In the genomic region with DNA sequence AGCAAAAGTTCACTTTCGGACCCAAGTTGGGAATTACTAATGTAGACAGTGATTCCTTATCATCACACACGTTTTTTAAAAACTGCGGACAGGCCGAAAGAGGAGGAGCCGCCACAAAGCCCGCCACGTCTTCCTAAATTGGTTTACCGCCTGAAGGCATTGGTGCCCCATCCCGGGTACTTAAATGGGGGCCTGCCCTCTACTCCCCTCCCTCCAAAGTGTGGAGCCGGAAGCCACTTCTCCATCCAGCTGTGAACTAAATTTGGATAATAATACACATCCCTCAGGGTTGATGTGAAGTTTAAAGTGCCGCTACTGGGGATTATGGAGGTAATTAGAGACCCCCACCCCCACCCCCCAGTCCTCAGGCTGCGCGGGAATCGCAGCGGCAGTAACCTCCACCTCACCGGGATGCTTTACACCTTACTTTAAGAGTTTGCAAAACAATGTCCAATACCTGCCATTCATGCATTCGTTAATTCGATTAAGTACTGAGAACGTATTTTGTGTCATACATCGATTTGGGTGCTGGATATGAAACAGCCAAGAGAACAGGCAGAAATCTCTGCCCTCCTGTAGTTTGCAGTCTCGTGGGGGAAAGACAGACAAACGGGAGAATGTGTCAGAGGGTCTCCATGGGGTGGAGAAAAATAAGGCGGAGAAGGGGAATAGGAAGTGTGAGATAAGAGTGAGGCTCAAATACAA, we compare ENCODE assay signal across 3 cellular contexts.
TF ChIP-seq lines count a peak whose summit lies in the region.

No MANE protein-coding gene starts in this region.

TF ChIP-seq in SK-N-SH, 30 proteins besides CTCF, POLR2A, EP300 and RAD21 (continued from another document):
- TF ChIP-seq, protein P1, sequence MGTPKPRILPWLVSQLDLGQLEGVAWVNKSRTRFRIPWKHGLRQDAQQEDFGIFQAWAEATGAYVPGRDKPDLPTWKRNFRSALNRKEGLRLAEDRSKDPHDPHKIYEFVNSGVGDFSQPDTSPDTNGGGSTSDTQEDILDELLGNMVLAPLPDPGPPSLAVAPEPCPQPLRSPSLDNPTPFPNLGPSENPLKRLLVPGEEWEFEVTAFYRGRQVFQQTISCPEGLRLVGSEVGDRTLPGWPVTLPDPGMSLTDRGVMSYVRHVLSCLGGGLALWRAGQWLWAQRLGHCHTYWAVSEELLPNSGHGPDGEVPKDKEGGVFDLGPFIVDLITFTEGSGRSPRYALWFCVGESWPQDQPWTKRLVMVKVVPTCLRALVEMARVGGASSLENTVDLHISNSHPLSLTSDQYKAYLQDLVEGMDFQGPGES (IDR thresholded peaks at IDR 0.05; ENCODE audit: low read depth, low read length), result no peak

TF ChIP-seq in SK-N-SH treated with all-trans-retinoic acid at 6 μM for 48 hours, 23 proteins besides CTCF, POLR2A, EP300 and RAD21 (continued from another document):
- TF ChIP-seq, protein P2, sequence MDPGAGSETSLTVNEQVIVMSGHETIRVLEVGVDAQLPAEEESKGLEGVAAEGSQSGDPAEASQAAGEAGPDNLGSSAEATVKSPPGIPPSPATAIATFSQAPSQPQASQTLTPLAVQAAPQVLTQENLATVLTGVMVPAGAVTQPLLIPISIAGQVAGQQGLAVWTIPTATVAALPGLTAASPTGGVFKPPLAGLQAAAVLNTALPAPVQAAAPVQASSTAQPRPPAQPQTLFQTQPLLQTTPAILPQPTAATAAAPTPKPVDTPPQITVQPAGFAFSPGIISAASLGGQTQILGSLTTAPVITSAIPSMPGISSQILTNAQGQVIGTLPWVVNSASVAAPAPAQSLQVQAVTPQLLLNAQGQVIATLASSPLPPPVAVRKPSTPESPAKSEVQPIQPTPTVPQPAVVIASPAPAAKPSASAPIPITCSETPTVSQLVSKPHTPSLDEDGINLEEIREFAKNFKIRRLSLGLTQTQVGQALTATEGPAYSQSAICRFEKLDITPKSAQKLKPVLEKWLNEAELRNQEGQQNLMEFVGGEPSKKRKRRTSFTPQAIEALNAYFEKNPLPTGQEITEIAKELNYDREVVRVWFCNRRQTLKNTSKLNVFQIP (CRISPR knock-in tag; IDR thresholded peaks at IDR 0.05; ENCODE audit: borderline replicate concordance, low read depth), result no peak
- TF ChIP-seq ZNF8 (CRISPR knock-in tag; IDR thresholded peaks at IDR 0.05), result no peak

TF ChIP-seq in WTC11, 78 proteins besides CTCF, POLR2A, EP300 and RAD21 (continued from another document):
- TF ChIP-seq, protein P3, sequence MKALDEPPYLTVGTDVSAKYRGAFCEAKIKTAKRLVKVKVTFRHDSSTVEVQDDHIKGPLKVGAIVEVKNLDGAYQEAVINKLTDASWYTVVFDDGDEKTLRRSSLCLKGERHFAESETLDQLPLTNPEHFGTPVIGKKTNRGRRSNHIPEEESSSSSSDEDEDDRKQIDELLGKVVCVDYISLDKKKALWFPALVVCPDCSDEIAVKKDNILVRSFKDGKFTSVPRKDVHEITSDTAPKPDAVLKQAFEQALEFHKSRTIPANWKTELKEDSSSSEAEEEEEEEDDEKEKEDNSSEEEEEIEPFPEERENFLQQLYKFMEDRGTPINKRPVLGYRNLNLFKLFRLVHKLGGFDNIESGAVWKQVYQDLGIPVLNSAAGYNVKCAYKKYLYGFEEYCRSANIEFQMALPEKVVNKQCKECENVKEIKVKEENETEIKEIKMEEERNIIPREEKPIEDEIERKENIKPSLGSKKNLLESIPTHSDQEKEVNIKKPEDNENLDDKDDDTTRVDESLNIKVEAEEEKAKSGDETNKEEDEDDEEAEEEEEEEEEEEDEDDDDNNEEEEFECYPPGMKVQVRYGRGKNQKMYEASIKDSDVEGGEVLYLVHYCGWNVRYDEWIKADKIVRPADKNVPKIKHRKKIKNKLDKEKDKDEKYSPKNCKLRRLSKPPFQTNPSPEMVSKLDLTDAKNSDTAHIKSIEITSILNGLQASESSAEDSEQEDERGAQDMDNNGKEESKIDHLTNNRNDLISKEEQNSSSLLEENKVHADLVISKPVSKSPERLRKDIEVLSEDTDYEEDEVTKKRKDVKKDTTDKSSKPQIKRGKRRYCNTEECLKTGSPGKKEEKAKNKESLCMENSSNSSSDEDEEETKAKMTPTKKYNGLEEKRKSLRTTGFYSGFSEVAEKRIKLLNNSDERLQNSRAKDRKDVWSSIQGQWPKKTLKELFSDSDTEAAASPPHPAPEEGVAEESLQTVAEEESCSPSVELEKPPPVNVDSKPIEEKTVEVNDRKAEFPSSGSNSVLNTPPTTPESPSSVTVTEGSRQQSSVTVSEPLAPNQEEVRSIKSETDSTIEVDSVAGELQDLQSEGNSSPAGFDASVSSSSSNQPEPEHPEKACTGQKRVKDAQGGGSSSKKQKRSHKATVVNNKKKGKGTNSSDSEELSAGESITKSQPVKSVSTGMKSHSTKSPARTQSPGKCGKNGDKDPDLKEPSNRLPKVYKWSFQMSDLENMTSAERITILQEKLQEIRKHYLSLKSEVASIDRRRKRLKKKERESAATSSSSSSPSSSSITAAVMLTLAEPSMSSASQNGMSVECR (CRISPR knock-in tag; IDR thresholded peaks at IDR 0.05; ENCODE audit: borderline replicate concordance), result no peak
- no peak for TF ChIP-seq CREB1 (CRISPR knock-in tag; IDR thresholded peaks at IDR 0.05)
- TF ChIP-seq ETV6 (CRISPR knock-in tag; IDR thresholded peaks at IDR 0.05), result peak; percentile 64; the same call in 1 of the 2 replicates
- TF ChIP-seq, protein P4, sequence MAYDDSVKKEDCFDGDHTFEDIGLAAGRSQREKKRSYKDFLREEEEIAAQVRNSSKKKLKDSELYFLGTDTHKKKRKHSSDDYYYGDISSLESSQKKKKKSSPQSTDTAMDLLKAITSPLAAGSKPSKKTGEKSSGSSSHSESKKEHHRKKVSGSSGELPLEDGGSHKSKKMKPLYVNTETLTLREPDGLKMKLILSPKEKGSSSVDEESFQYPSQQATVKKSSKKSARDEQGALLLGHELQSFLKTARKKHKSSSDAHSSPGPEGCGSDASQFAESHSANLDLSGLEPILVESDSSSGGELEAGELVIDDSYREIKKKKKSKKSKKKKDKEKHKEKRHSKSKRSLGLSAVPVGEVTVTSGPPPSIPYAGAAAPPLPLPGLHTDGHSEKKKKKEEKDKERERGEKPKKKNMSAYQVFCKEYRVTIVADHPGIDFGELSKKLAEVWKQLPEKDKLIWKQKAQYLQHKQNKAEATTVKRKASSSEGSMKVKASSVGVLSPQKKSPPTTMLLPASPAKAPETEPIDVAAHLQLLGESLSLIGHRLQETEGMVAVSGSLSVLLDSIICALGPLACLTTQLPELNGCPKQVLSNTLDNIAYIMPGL (CRISPR knock-in tag; IDR thresholded peaks at IDR 0.05), result no peak
- TF ChIP-seq, protein P5, sequence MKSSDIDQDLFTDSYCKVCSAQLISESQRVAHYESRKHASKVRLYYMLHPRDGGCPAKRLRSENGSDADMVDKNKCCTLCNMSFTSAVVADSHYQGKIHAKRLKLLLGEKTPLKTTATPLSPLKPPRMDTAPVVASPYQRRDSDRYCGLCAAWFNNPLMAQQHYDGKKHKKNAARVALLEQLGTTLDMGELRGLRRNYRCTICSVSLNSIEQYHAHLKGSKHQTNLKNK (CRISPR knock-in tag; IDR thresholded peaks at IDR 0.05), result peak; percentile 78
- TF ChIP-seq, protein P6, sequence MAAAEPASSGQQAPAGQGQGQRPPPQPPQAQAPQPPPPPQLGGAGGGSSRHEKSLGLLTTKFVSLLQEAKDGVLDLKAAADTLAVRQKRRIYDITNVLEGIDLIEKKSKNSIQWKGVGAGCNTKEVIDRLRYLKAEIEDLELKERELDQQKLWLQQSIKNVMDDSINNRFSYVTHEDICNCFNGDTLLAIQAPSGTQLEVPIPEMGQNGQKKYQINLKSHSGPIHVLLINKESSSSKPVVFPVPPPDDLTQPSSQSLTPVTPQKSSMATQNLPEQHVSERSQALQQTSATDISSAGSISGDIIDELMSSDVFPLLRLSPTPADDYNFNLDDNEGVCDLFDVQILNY (CRISPR knock-in tag; IDR thresholded peaks at IDR 0.05), result peak; percentile 74; the same call in 1 of the 2 replicates
- no peak for TF ChIP-seq GABPB1 (CRISPR knock-in tag; IDR thresholded peaks at IDR 0.05)
- TF ChIP-seq SMAD3 (CRISPR knock-in tag; IDR thresholded peaks at IDR 0.05; ENCODE audit: borderline replicate concordance), result no peak
- TF ChIP-seq SP1 (CRISPR knock-in tag; conservative IDR thresholded peaks at IDR 0.05), result 0 out of 2 replicates have a peak, but pooled peaks have one; percentile 24
- TF ChIP-seq, protein P7, sequence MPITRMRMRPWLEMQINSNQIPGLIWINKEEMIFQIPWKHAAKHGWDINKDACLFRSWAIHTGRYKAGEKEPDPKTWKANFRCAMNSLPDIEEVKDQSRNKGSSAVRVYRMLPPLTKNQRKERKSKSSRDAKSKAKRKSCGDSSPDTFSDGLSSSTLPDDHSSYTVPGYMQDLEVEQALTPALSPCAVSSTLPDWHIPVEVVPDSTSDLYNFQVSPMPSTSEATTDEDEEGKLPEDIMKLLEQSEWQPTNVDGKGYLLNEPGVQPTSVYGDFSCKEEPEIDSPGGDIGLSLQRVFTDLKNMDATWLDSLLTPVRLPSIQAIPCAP (CRISPR knock-in tag; IDR thresholded peaks at IDR 0.05), result no peak
- TF ChIP-seq NR3C1 (CRISPR knock-in tag; conservative IDR thresholded peaks at IDR 0.05; ENCODE audit: low read depth), result no peak
- TF ChIP-seq TEAD1 (CRISPR knock-in tag; IDR thresholded peaks at IDR 0.05), result 0 out of 2 replicates have a peak, but pooled peaks have one; percentile 28
- no peak for TF ChIP-seq ZNF416 (CRISPR knock-in tag; IDR thresholded peaks at IDR 0.05)
- peak; percentile 53; the same call in 1 of the 2 replicates for TF ChIP-seq CREM (CRISPR knock-in tag; IDR thresholded peaks at IDR 0.05)
- TF ChIP-seq GTF2I (CRISPR knock-in tag; conservative IDR thresholded peaks at IDR 0.05), result no peak
- TF ChIP-seq, protein P8, sequence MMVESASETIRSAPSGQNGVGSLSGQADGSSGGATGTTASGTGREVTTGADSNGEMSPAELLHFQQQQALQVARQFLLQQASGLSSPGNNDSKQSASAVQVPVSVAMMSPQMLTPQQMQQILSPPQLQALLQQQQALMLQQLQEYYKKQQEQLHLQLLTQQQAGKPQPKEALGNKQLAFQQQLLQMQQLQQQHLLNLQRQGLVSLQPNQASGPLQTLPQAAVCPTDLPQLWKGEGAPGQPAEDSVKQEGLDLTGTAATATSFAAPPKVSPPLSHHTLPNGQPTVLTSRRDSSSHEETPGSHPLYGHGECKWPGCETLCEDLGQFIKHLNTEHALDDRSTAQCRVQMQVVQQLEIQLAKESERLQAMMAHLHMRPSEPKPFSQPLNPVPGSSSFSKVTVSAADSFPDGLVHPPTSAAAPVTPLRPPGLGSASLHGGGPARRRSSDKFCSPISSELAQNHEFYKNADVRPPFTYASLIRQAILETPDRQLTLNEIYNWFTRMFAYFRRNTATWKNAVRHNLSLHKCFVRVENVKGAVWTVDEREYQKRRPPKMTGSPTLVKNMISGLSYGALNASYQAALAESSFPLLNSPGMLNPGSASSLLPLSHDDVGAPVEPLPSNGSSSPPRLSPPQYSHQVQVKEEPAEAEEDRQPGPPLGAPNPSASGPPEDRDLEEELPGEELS (CRISPR knock-in tag; IDR thresholded peaks at IDR 0.05), result peak; percentile 56; the same call in 1 of the 2 replicates
